9 cellular contexts compared by ENCODE assay signal in the genomic region with DNA sequence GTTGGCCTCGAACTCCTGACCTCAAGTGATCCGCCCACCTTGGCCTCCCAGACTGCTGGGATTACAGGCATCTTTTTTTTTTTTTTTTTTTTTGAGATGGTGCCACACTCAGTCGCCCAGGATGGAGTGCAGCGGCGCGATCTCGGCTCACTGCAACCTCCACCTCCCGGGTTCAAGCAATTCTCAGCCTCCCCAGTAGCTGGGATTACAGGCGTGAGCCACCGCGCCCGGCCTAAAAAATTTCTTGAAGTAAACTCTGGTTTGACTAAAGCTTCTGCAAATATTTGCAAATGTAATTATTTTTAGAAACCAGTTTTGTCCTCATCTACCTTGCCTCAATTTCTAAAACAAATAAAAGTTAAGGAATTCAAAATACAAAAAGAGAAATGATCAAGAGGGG. TPM values are rescaled to one million over a fixed set of nuclear protein-coding genes. Genes with fewer than 3 reads are reported as not detected.
DNase-seq lines count a peak whose midpoint lies in the region; ATAC-seq, FAIRE-seq and TF ChIP-seq lines count a peak whose summit lies in the region.
"Had no signal": no experiment of that assay in that cellular context is flagged by ENCODE, and none has a peak within 500 bp of the region (broad histone marks: within the 10 kb centered on the region; RNA-seq: fewer than 3 reads in every experiment).

No MANE protein-coding gene starts in this region.

- WGBS in H1 (ENCODE audit: extremely low coverage in 1 of 2, insufficient coverage in 1 of 2, insufficient read length in 1 of 2, insufficient replicate concordance in 2 of 2, low coverage in 1 of 2, low lambda C conversion rate in 2 of 2, missing lambda C conversion rate in 1 of 2), 2 experiments, result 86% methylated on average over 12 of the region's 12 CpGs; no CpG with 5 or more reads in 1 of the 2 experiments

- H3K36me3 ChIP-seq in CD4-positive, CD25-positive, alpha-beta regulatory T cell (ENCODE audit: control insufficient read depth, insufficient read depth, low read length), result no peaks in the 10 kb centered on the region
- no peaks in the 10 kb centered on the region for H3K36me3 ChIP-seq in NT2/D1 (ENCODE audit: insufficient read depth, insufficient read length, low read length)
- peaks cover 0 to 6% (median 0%) of the 10 kb centered on the region in 4 experiments; a peak in 1 of 8 replicates for H3K36me3 ChIP-seq in H1 (ENCODE audit: control insufficient read depth in 2 of 4, insufficient read depth in 4 of 4, low read length in 3 of 4)
- peaks cover 3% of the 10 kb centered on the region for H3K36me3 ChIP-seq in osteoblast (ENCODE audit: insufficient read depth, low read length)

- peak overlapping the region; percentile 94 for H3K4me3 ChIP-seq in CD4-positive, CD25-positive, alpha-beta regulatory T cell (ENCODE audit: low read depth, low read length)
- H3K4me3 ChIP-seq in NT2/D1 (ENCODE audit: insufficient read length, low read depth) (peak overlapping the region; percentile 81), H1 (ENCODE audit: extremely low read depth in 1 of 4, insufficient read depth in 2 of 4, low read depth in 3 of 4, low read length in 4 of 4) (peak overlapping the region; percentile 84 to 95 (median 89)), osteoblast (ENCODE audit: insufficient read depth, low read length) (peak overlapping the region; percentile 87)

- no peak overlapping the region for H3K23ac ChIP-seq in H1 (ENCODE audit: insufficient read length)

- H2BK5ac ChIP-seq in H1 (ENCODE audit: low read depth, low read length), result no peak overlapping the region

- H3K27ac ChIP-seq in CD4-positive, CD25-positive, alpha-beta regulatory T cell (ENCODE audit: insufficient read depth, low read length, poor library complexity, severe bottlenecking), result no peak overlapping the region
- H3K27ac ChIP-seq in H1 (ENCODE audit: low read depth, low read length) (no peak overlapping the region), osteoblast (ENCODE audit: low read depth, low read length) (peak overlapping the region; percentile 95)

- no peak overlapping the region for H2BK20ac ChIP-seq in H1 (ENCODE audit: low read length)

- peaks cover 0 to 2% (median 0%) of the 10 kb centered on the region in 7 donors for H3K9me3 Mint-ChIP-seq in CD4-positive, CD25-positive, alpha-beta regulatory T cell

- H2AK5ac ChIP-seq in H1 (ENCODE audit: low read depth, low read length), result no peak overlapping the region

- no peak for TF ChIP-seq RAD21 in H1 (IDR thresholded peaks at IDR 0.05 in 1 of 2, conservative IDR thresholded peaks at IDR 0.05 in 1 of 2; ENCODE audit: low read depth in 2 of 2, low read length in 2 of 2)

- H2BK15ac ChIP-seq in H1 (ENCODE audit: low read length), result no peak overlapping the region

- no peak overlapping the region for H3K9ac ChIP-seq in NT2/D1 (ENCODE audit: insufficient read length, low read depth)
- H3K9ac ChIP-seq in H1 (replicated peaks in 1 of 4; ENCODE audit: extremely low read depth in 1 of 4, low read depth in 3 of 4, low read length in 3 of 4), result no peak overlapping the region

- peaks cover 38% of the 10 kb centered on the region for H3K4me1 ChIP-seq in CD4-positive, CD25-positive, alpha-beta regulatory T cell (ENCODE audit: control insufficient read depth, insufficient read depth, low read length, poor library complexity, severe bottlenecking)
- H3K4me1 ChIP-seq in NT2/D1 (ENCODE audit: insufficient read depth, insufficient read length) (no peaks in the 10 kb centered on the region), H1 (replicated peaks in 1 of 4; ENCODE audit: control insufficient read depth in 3 of 4, insufficient read depth in 4 of 4, low read length in 3 of 4) (peaks cover 0 to 5% (median 4%) of the 10 kb centered on the region in 4 experiments; a peak in 3 of 7 replicates), osteoblast (ENCODE audit: insufficient read depth, low read length) (peaks cover 18% of the 10 kb centered on the region)

- no peak overlapping the region for H2BK120ac ChIP-seq in H1 (replicated peaks; ENCODE audit: low read depth, low read length)

- H3K18ac ChIP-seq in H1 (ENCODE audit: extremely low read depth, low read length), result no peak overlapping the region

- no peak for DNase-seq in CD4-positive, CD25-positive, alpha-beta regulatory T cell
- DNase-seq in NT2/D1 (ENCODE audit: low read depth, low spot score), result no peak
- no peak for DNase-seq in H1 (ENCODE audit: low read depth in 1 of 2, low spot score in 2 of 2)
- no peak for DNase-seq in osteoblast (ENCODE audit: insufficient read length, low spot score, missing footprints)
- DNase-seq: NCI-H446 treated with DMSO at 0.1 percent for 48 hours had no signal

- peaks cover 12% of the 10 kb centered on the region for H3K36me3 Mint-ChIP-seq in CD4-positive, CD25-positive, alpha-beta regulatory T cell

- H2BK12ac ChIP-seq in H1 (ENCODE audit: low read depth, low read length), result no peak overlapping the region

- no peak overlapping the region for H3K14ac ChIP-seq in H1 (ENCODE audit: insufficient read length)

- TF ChIP-seq POLR2A in H1 (IDR thresholded peaks at IDR 0.05; ENCODE audit: control extremely low read depth in 1 of 2, low read depth in 2 of 2, low read length in 2 of 2), result no peak

- H3K27me3 Mint-ChIP-seq in CD4-positive, CD25-positive, alpha-beta regulatory T cell, result no peaks in the 10 kb centered on the region

- CTCF ChIA-PET in H1 (lab: Charles Lee; ENCODE audit: partially characterized antibody), result interaction anchor here (0.6 to 1.3 kb wide), 2 partner anchors 24 to 819 kb away, joined by 3 to 5 read pairs; a partner anchor contains a TSS

- H3K4ac ChIP-seq in H1 (replicated peaks; ENCODE audit: insufficient read length, low read depth, low read length), result no peak overlapping the region

- peaks cover 0 to 2% of the 10 kb centered on the region in 2 experiments for H4K20me1 ChIP-seq in H1 (replicated peaks in 1 of 2; ENCODE audit: control insufficient read depth in 1 of 2, insufficient read depth in 2 of 2, low read length in 2 of 2)
- H4K20me1 ChIP-seq in osteoblast (ENCODE audit: insufficient read depth, low read length), result peaks cover 14% of the 10 kb centered on the region

- H3K79me1 ChIP-seq in H1 (ENCODE audit: low read depth, low read length), result no peaks in the 10 kb centered on the region; the same call in 1 of the 2 replicates

- peaks cover 4% of the 10 kb centered on the region; the same call in 1 of the 2 replicates for H3K23me2 ChIP-seq in H1 (ENCODE audit: low read depth, low read length)

- peaks cover 5 to 54% of the 10 kb centered on the region in 2 experiments for H3K79me2 ChIP-seq in H1 (ENCODE audit: control insufficient read depth in 1 of 2, insufficient read depth in 2 of 2, low read length in 2 of 2)
- H3K79me2 ChIP-seq in osteoblast (ENCODE audit: insufficient read depth, low read length), result peaks cover 67% of the 10 kb centered on the region

- TF ChIP-seq CTCF in H1 (IDR thresholded peaks at IDR 0.05; ENCODE audit: control extremely low read depth in 1 of 3, insufficient read depth in 1 of 3, low read depth in 1 of 3, low read length in 3 of 3), result no peak
- TF ChIP-seq CTCF in osteoblast (IDR thresholded peaks at IDR 0.05; ENCODE audit: extremely low read depth, low read depth, low read length), result no peak

- no peaks in the 10 kb centered on the region for H3K27me3 ChIP-seq in CD4-positive, CD25-positive, alpha-beta regulatory T cell (ENCODE audit: control insufficient read depth, insufficient read depth, low read length)
- H3K27me3 ChIP-seq in NT2/D1 (ENCODE audit: insufficient read depth, insufficient read length) (no peaks in the 10 kb centered on the region), H1 (replicated peaks in 1 of 4; ENCODE audit: control insufficient read depth in 3 of 4, extremely low read depth in 1 of 4, insufficient read depth in 3 of 4, low read length in 3 of 4) (no peaks in the 10 kb centered on the region), osteoblast (ENCODE audit: insufficient read depth, low read length) (no peaks in the 10 kb centered on the region)

- no peak overlapping the region for H4K91ac ChIP-seq in H1 (replicated peaks; ENCODE audit: insufficient read length, low read length)

- no peak overlapping the region for H4K8ac ChIP-seq in H1 (ENCODE audit: extremely low read depth, insufficient read depth, low read length)

- peak overlapping the region; percentile 67 to 78 for H3K4me2 ChIP-seq in H1 (ENCODE audit: insufficient read depth in 1 of 2, low read depth in 2 of 2, low read length in 2 of 2)
- peak overlapping the region; percentile 85 for H3K4me2 ChIP-seq in osteoblast (ENCODE audit: insufficient read depth, low read length)

- ATAC-seq in CD4-positive, CD25-positive, alpha-beta regulatory T cell (ENCODE audit: low read depth in 2 of 2), result no peak
- no peak for ATAC-seq in GM21360 (IDR thresholded peaks at IDR 0.05; ENCODE audit: unreplicated experiment)
- ATAC-seq in HG03039 (IDR thresholded peaks at IDR 0.05; ENCODE audit: unreplicated experiment), result no peak
- no peak for ATAC-seq in GM21528 (IDR thresholded peaks at IDR 0.05; ENCODE audit: low FRiP score, unreplicated experiment)
- no peak for ATAC-seq in GM19351 (IDR thresholded peaks at IDR 0.05; ENCODE audit: unreplicated experiment)

- H2AFZ ChIP-seq in H1 (ENCODE audit: low read length) (no peak overlapping the region), osteoblast (ENCODE audit: low read length) (no peak overlapping the region)

- peak overlapping the region; percentile 97 to 99 (median 98) for H3K4me3 Mint-ChIP-seq in CD4-positive, CD25-positive, alpha-beta regulatory T cell

- no peak for TF ChIP-seq EP300 in H1 (IDR thresholded peaks at IDR 0.05; ENCODE audit: borderline replicate concordance in 1 of 2, low read depth in 2 of 2, low read length in 2 of 2)

- peaks cover 31 to 57% (median 43%) of the 10 kb centered on the region in 4 donors for H3K4me1 Mint-ChIP-seq in CD4-positive, CD25-positive, alpha-beta regulatory T cell

- peak overlapping the region; percentile 98 to 99 (median 99) for H3K27ac Mint-ChIP-seq in CD4-positive, CD25-positive, alpha-beta regulatory T cell

- H3K56ac ChIP-seq in H1 (replicated peaks; ENCODE audit: insufficient read length, low read depth, low read length), result no peak overlapping the region

- FAIRE-seq in H1 (lab: Jason Lieb, UNC), result no peak

- no peak overlapping the region for H4K5ac ChIP-seq in H1 (ENCODE audit: insufficient read length, low read depth, low read length)

- no peaks in the 10 kb centered on the region for H3K9me3 ChIP-seq in CD4-positive, CD25-positive, alpha-beta regulatory T cell (ENCODE audit: control insufficient read depth in 2 of 2, low read length in 2 of 2)
- no peaks in the 10 kb centered on the region for H3K9me3 ChIP-seq in NT2/D1 (ENCODE audit: insufficient read depth, low read length)
- no peaks in the 10 kb centered on the region for H3K9me3 ChIP-seq in H1 (ENCODE audit: insufficient read depth in 2 of 2, low read depth in 1 of 2, low read length in 1 of 2)
- no peaks in the 10 kb centered on the region for H3K9me3 ChIP-seq in osteoblast (ENCODE audit: low read depth, low read length)

- POLR2A ChIA-PET in H1 (lab: Charles Lee; ENCODE audit: partially characterized antibody), result interaction anchor here (1.3 kb wide), 1 partner anchor 821 kb away, joined by 3 read pairs; a partner anchor contains a TSS

RNA-seq across cellular contexts. Expression of a gene that starts 1.2 kb away (rescaled TPM):
- total RNA-seq in CD4-positive, CD25-positive, alpha-beta regulatory T cell, result 29.2 TPM
- 10 to 100 TPM; 22.2 to 26.9 (median 22.6) TPM for polyA plus RNA-seq in CD4-positive, CD25-positive, alpha-beta regulatory T cell
- total RNA-seq in H1 (2021; fragmentation: NEBNext Ultra II Directional; extraction: Animal tissue kit (Norgen Biotek cat#: 25700)), result 23.1 and 24.2 TPM in 2 replicates
- polyA plus RNA-seq in H1 (2011; rRNA removed), result 2.8 and 4.6 TPM in 2 replicates
- 6.6 TPM for polyA plus RNA-seq in H1 (2011; cell fraction: cytosol; rRNA removed)
- 4.0 TPM for polyA plus RNA-seq in H1 (2011; cell fraction: nucleus; rRNA removed)
- polyA plus RNA-seq in H1 (2012, experiment 1 of 2), result 6.4 to 13.9 TPM (median 9.6 TPM) in 4 replicates
- 0.96 TPM for polyA plus RNA-seq in H1 (2012, experiment 2 of 2)
- 11.8 TPM for polyA plus RNA-seq in H1 (2013, experiment 1 of 2)
- polyA plus RNA-seq in H1 (2013, experiment 2 of 2), result 10.1 TPM
- polyA minus RNA-seq in H1 (2011; rRNA and poly(A)+ RNA removed), result 27.6 and 29.1 TPM in 2 replicates
- polyA minus RNA-seq in H1 (2011; cell fraction: cytosol; rRNA and poly(A)+ RNA removed), result 13.3 TPM
- polyA minus RNA-seq in H1 (2011; cell fraction: nucleus; rRNA and poly(A)+ RNA removed), result 42.2 TPM
- total RNA-seq in osteoblast, result 70.6 and 72.8 TPM in 2 replicates
